Comparison of ENCODE assay signal across 13 cellular contexts in the genomic region with DNA sequence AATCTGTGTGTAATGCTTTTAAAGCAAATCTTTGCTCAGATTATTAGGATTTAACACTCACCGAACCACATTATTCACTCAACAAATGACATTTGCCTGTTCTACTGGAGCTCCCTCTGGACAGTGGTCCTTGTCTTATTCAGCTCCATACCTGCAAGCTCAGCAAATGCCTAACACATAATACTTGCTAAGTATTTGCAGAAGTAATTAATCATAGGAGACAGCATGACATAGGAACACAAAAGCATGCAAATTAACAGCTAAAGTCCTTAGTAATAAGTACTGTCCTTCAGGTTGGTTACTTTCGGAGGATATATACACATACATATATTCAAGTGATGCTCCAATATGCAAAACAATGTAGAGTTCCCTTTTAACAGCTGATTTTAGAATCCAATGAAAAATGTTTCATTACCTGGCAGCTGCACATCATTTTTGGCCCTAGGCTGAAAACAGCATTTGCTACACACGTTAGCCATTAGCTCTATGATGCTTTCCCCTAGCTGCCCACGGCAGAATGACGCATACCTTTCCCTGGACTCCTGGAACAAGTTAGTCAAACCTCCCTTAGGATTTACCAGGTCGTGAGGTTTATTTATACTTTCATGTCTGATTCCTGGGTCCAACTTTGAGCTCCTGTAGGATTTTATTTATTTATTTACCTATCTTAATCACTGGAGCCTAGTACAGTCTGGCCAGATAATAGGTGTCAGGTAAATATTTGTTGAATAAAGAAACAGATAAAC. TPM values are rescaled to one million over a fixed set of nuclear protein-coding genes. Genes with fewer than 3 reads are reported as not detected.
DNase-seq lines count a peak whose midpoint lies in the region; ATAC-seq and TF ChIP-seq lines count a peak whose summit lies in the region.
"Had no signal": no experiment of that assay in that cellular context is flagged by ENCODE, and none has a peak within 500 bp of the region (broad histone marks: within the 10 kb centered on the region; RNA-seq: fewer than 3 reads in every experiment).

No MANE protein-coding gene starts in this region.

- H3K4me1 ChIP-seq in adipocyte (ENCODE audit: control insufficient read depth, insufficient read depth, low read length): peaks cover 11% of the 10 kb centered on the region
- peaks cover 13 to 65% (median 13%) of the 10 kb centered on the region in 3 donors for H3K4me1 ChIP-seq in gastroesophageal sphincter
- peaks cover 3 to 10% (median 7%) of the 10 kb centered on the region in 3 donors for H3K4me1 ChIP-seq in skeletal muscle tissue (ENCODE audit: control insufficient read depth in 3 of 3, insufficient read depth in 3 of 3, low read length in 3 of 3)

- H3K36me3 ChIP-seq in adipocyte (ENCODE audit: control insufficient read depth, insufficient read depth, low read length, severe bottlenecking) (peaks cover 49% of the 10 kb centered on the region), gastroesophageal sphincter (peaks cover 0 to 32% of the 10 kb centered on the region in 2 donors), skeletal muscle tissue (ENCODE audit: control insufficient read depth in 3 of 3, insufficient read depth in 3 of 3, low read length in 3 of 3) (peaks cover 13 to 24% (median 16%) of the 10 kb centered on the region in 3 donors)

- no peak for TF ChIP-seq CTCF in gastroesophageal sphincter (IDR thresholded peaks at IDR 0.05)

- no peaks in the 10 kb centered on the region for H3K27me3 ChIP-seq in adipocyte (replicated peaks; ENCODE audit: control insufficient read depth, insufficient read depth, low read length)
- no peaks in the 10 kb centered on the region for H3K27me3 ChIP-seq in gastroesophageal sphincter
- H3K27me3 ChIP-seq in skeletal muscle tissue (ENCODE audit: control insufficient read depth in 3 of 3, insufficient read depth in 3 of 3, low read length in 3 of 3): no peaks in the 10 kb centered on the region

- no peak for TF ChIP-seq POLR2A in gastroesophageal sphincter (IDR thresholded peaks at IDR 0.05)

- no peak overlapping the region for H3K4me3 ChIP-seq in adipocyte (ENCODE audit: low read length)
- H3K4me3 ChIP-seq in gastroesophageal sphincter: no peak overlapping the region
- no peak overlapping the region for H3K4me3 ChIP-seq in skeletal muscle tissue (ENCODE audit: low read length in 3 of 3)

- H3K9me3 ChIP-seq in adipocyte (ENCODE audit: control insufficient read depth, low read length) (no peaks in the 10 kb centered on the region), gastroesophageal sphincter (no peaks in the 10 kb centered on the region), skeletal muscle tissue (ENCODE audit: control insufficient read depth in 3 of 3, low read length in 3 of 3) (no peaks in the 10 kb centered on the region)

- peak; percentile 74 for ATAC-seq in gastroesophageal sphincter
- ATAC-seq in GM21576 (IDR thresholded peaks at IDR 0.05; ENCODE audit: unreplicated experiment): no peak
- no peak for ATAC-seq in HG02970 (IDR thresholded peaks at IDR 0.05; ENCODE audit: low FRiP score, unreplicated experiment)

- H3K9ac ChIP-seq in adipocyte (ENCODE audit: low read length): no peak overlapping the region
- H3K9ac ChIP-seq in skeletal muscle tissue (ENCODE audit: low read depth in 1 of 3, low read length in 3 of 3): no peak overlapping the region

- 30 to 43% methylated on average over 6 of the region's 6 CpGs for WGBS in gastroesophageal sphincter (ENCODE audit: low coverage in 1 of 2), 2 donors

- TF ChIP-seq EP300 in gastroesophageal sphincter (IDR thresholded peaks at IDR 0.05): peak; percentile 65

- H3K27ac ChIP-seq in gastroesophageal sphincter: peak overlapping the region; percentile 61 to 84 (median 74)
- peak overlapping the region; percentile 43 for H3K27ac ChIP-seq in skeletal muscle tissue (ENCODE audit: low read depth, low read length)

- DNase-seq in NCI-H82 (lab: John Stamatoyannopoulos, UW) (peak; percentile 24), NCI-H82 treated with DMSO at 0.1 percent for 48 hours (lab: John Stamatoyannopoulos, UW; ENCODE audit: unreplicated experiment) (no peak), adipocyte (ENCODE audit: low read depth) (peak; percentile 53), GDM1 (lab: John Stamatoyannopoulos, UW) (no peak)
- DNase-seq: activated CD8-positive, alpha-beta memory T cell treated with anti-CD3 and anti-CD28 coated beads, Interleukin-2, amount 50 U/mL, for 48 hours; midbrain; NCI-H1092; NK-92 treated with Interleukin-12 subunit alpha and Interleukin-12 subunit beta, amount 100 ng/mL, for 24 hours; stimulated activated CD4-positive, alpha-beta T cell treated with anti-CD3 and anti-CD28 coated beads, Interleukin-15, amount 100 ng/mL, for 24 hours had no signal

RNA-seq across cellular contexts. Expression of a gene that starts 8.6 kb away (rescaled TPM):
- 10 to 100 TPM; 59.1 to 84.0 (median 70.5) TPM for total RNA-seq in gastroesophageal sphincter
- total RNA-seq in skeletal muscle tissue: 32.9 TPM

Comparison
In these comparisons a context has a peak if more than half of its experiments do, and no peak if none do; other contexts are left out.
1. DNase-seq: peak in NCI-H82 (single experiment) and adipocyte (single experiment); none in NCI-H82 treated with DMSO at 0.1 percent for 48 hours (single experiment) and GDM1 (single experiment).